In the genomic region with DNA sequence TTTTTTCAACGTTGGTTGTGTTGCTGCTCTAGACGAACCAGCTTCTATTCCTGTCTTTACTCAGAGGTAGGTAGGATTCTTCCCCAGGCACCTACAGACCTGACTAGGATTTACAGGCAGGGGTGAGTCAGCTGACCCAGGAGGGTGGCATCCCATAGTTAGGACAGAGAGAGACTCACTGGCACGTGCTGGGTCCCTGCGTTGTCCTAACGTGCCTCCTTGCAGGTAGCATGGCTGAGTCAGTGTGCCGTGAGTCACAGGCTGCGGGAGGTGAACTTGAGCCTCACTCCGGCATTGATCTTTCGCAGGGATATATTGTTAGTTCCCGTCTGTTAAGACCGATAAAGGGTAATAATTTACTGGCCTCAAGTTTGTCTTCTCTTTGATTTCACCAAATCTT, we compare ENCODE assay signal across 11 cellular contexts.
A peak's percentile ranks its signal among the peaks of the same experiment; 100 is the strongest.
DNase-seq lines count a peak whose midpoint lies in the region; ATAC-seq, FAIRE-seq and TF ChIP-seq lines count a peak whose summit lies in the region.
"Had no signal": no experiment of that assay in that cellular context is flagged by ENCODE, and none has a peak within 500 bp of the region (broad histone marks: within the 10 kb centered on the region; RNA-seq: fewer than 3 reads in every experiment).

No MANE protein-coding gene starts in this region.

- TF ChIP-seq CTCF in A549 (IDR thresholded peaks at IDR 0.05) (no peak), HEK293 (tag by site-specific recombination; IDR thresholded peaks at IDR 0.05) (no peak)

- H3K4me3 ChIP-seq in A549 (no peak overlapping the region), HEK293 (ENCODE audit: low read depth, low read length) (no peak overlapping the region)

- peaks cover 7% of the 10 kb centered on the region for H3K9me3 ChIP-seq in A549
- H3K9me3 ChIP-seq in HEK293 (ENCODE audit: control insufficient read depth, insufficient read depth, low read depth, low read length) = no peaks in the 10 kb centered on the region

- H3K27me3 Mint-ChIP-seq in activated T-helper 2 cell treated with anti-CD3 and anti-CD28 coated beads, Interferon-gamma antibody, Interleukin-2, Interleukin-4, amounts not matched to agents 10 μg/mL and 5 μg/mL and 100 μg/mL, durations not matched to agents 14 hours and 24 hours and 36 hours (ENCODE audit: low read depth) = no peaks in the 10 kb centered on the region

- H3K27ac ChIP-seq in A549 = peak overlapping the region; percentile 88 to 91
- H3K27ac ChIP-seq in HEK293 (ENCODE audit: extremely low read depth, low read depth, low read length) = no peak overlapping the region

- CTCF ChIA-PET in A549 (lab: Yijun Ruan, JAX) = interaction anchor here (0.8 to 2.7 kb wide), 7 partner anchors 13 to 102 kb away, joined by 4 to 11 read pairs (median 5); no protein-coding TSS in a partner anchor
- CTCF ChIA-PET in HEK293 (lab: Yijun Ruan, JAX) = interaction anchor here (0.7 to 1.1 kb wide), 2 partner anchors 21 to 70 kb away, joined by 3 to 4 read pairs; no protein-coding TSS in a partner anchor

- H3K27ac Mint-ChIP-seq in activated T-helper 2 cell treated with anti-CD3 and anti-CD28 coated beads, Interferon-gamma antibody, Interleukin-2, Interleukin-4, amounts not matched to agents 10 μg/mL and 5 μg/mL and 100 μg/mL, durations not matched to agents 14 hours and 24 hours and 36 hours = peak overlapping the region; percentile 68

- POLR2A ChIA-PET in A549 (lab: Yijun Ruan, JAX) (interaction anchor here (0.7 to 2.9 kb wide), 3 partner anchors 24 to 103 kb away, joined by 5 to 12 read pairs (median 6); partner anchors contain the start of gene PFKFB3), HEK293 (lab: Yijun Ruan, JAX) (interaction anchor here (0.6 to 1.5 kb wide), 3 partner anchors 14 to 96 kb away, joined by 3 to 5 read pairs (median 4); partner anchors contain the start of gene PFKFB3)

- H3K36me3 Mint-ChIP-seq in activated T-helper 2 cell treated with anti-CD3 and anti-CD28 coated beads, Interferon-gamma antibody, Interleukin-2, Interleukin-4, amounts not matched to agents 10 μg/mL and 5 μg/mL and 100 μg/mL, durations not matched to agents 14 hours and 24 hours and 36 hours (ENCODE audit: low read depth) = peaks cover 44% of the 10 kb centered on the region

- peak; percentile 99 for FAIRE-seq in A549 (lab: Jason Lieb, UNC)
- FAIRE-seq: D721Med had no signal

- TF ChIP-seq EP300 in A549 (IDR thresholded peaks at IDR 0.05) = peak; percentile 93 to 97; a peak in 4 of 5 replicates

- peak; percentile 34 to 64; a peak in 4 of 5 replicates for TF ChIP-seq RAD21 in A549 (conservative IDR thresholded peaks at IDR 0.05 in 1 of 2, IDR thresholded peaks at IDR 0.05 in 1 of 2)

- ATAC-seq in A549 (peak; percentile 75 to 95), GM19328 (IDR thresholded peaks at IDR 0.05; ENCODE audit: unreplicated experiment) (no peak)

- intact Hi-C loops in activated T-helper 2 cell treated with anti-CD3 and anti-CD28 coated beads, Interferon-gamma antibody, Interleukin-2, Interleukin-4, amounts not matched to agents 10 μg/mL and 5 μg/mL and 100 μg/mL, durations not matched to agents 14 hours and 24 hours and 36 hours (cut with micrococcal nuclease) = loop anchor here (10.0 kb wide), 1 partner anchor 196 kb away; no protein-coding TSS in a partner anchor
- intact Hi-C loops in posterior vena cava (cut with DNase I) = no loop called here

- peaks cover 65% of the 10 kb centered on the region for H3K4me1 Mint-ChIP-seq in activated T-helper 2 cell treated with anti-CD3 and anti-CD28 coated beads, Interferon-gamma antibody, Interleukin-2, Interleukin-4, amounts not matched to agents 10 μg/mL and 5 μg/mL and 100 μg/mL, durations not matched to agents 14 hours and 24 hours and 36 hours (ENCODE audit: low read depth)

- no peak for TF ChIP-seq POLR2A in A549 (IDR thresholded peaks at IDR 0.05; ENCODE audit: low read length)

- peak overlapping the region; percentile 62 for H3K4me2 ChIP-seq in A549

- H3K4me1 ChIP-seq in A549 = peaks cover 71% of the 10 kb centered on the region
- H3K4me1 ChIP-seq in HEK293 (ENCODE audit: control insufficient read depth, insufficient read depth, low read length) = no peaks in the 10 kb centered on the region

- peak overlapping the region; percentile 33 for H3K4me3 Mint-ChIP-seq in activated T-helper 2 cell treated with anti-CD3 and anti-CD28 coated beads, Interferon-gamma antibody, Interleukin-2, Interleukin-4, amounts not matched to agents 10 μg/mL and 5 μg/mL and 100 μg/mL, durations not matched to agents 14 hours and 24 hours and 36 hours (ENCODE audit: low read depth)

- WGBS in A549 (ENCODE audit: missing lambda C conversion rate) = 2% methylated on average over 11 of the region's 11 CpGs

- DNase-seq in A549 (ENCODE audit: low read depth in 1 of 2, low spot score in 1 of 2) = peak; percentile 94 to 95
- no peak for DNase-seq in activated T-helper 2 cell treated with anti-CD3 and anti-CD28 coated beads, Interferon-gamma antibody, Interleukin-2, Interleukin-4, amounts not matched to agents 10 μg/mL and 5 μg/mL and 100 μg/mL, durations not matched to agents 14 hours and 24 hours and 36 hours (ENCODE audit: low spot score)
- DNase-seq in kidney tubule cell (ENCODE audit: low spot score) = peak; percentile 99
- no peak for DNase-seq in NCI-H446 treated with DMSO at 0.1 percent for 48 hours (lab: John Stamatoyannopoulos, UW)
- DNase-seq in SW 1271 (lab: John Stamatoyannopoulos, UW) = no peak
- DNase-seq in posterior vena cava (ENCODE audit: low spot score) = no peak
- DNase-seq: foreskin melanocyte, NCI-H2227 treated with DMSO at 0.1 percent for 48 hours had no signal

- no peaks in the 10 kb centered on the region for H3K36me3 ChIP-seq in HEK293 (ENCODE audit: control insufficient read depth in 2 of 2, insufficient read depth in 1 of 2, low read length in 2 of 2)

- peaks cover 10% of the 10 kb centered on the region for H3K9me3 Mint-ChIP-seq in activated T-helper 2 cell treated with anti-CD3 and anti-CD28 coated beads, Interferon-gamma antibody, Interleukin-2, Interleukin-4, amounts not matched to agents 10 μg/mL and 5 μg/mL and 100 μg/mL, durations not matched to agents 14 hours and 24 hours and 36 hours

TF ChIP-seq in A549, 52 proteins besides CTCF, POLR2A, EP300 and RAD21 (continues in another document):
- TF ChIP-seq SMC3 (IDR thresholded peaks at IDR 0.05) (peak; percentile 57), ELK1 (IDR thresholded peaks at IDR 0.05; ENCODE audit: low read depth, low read length) (no peak), ZSCAN20 (CRISPR knock-in tag; IDR thresholded peaks at IDR 0.05) (no peak), NPAS2 (CRISPR knock-in tag; IDR thresholded peaks at IDR 0.05; ENCODE audit: borderline replicate concordance) (peak; percentile 71; the same call in 1 of the 2 replicates), NR3C1 (IDR thresholded peaks at IDR 0.05) (no peak)
- TF ChIP-seq, protein P1, sequence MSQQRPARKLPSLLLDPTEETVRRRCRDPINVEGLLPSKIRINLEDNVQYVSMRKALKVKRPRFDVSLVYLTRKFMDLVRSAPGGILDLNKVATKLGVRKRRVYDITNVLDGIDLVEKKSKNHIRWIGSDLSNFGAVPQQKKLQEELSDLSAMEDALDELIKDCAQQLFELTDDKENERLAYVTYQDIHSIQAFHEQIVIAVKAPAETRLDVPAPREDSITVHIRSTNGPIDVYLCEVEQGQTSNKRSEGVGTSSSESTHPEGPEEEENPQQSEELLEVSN (IDR thresholded peaks at IDR 0.05; ENCODE audit: borderline replicate concordance, low read depth) = peak; percentile 94

TF ChIP-seq in HEK293, 187 proteins besides CTCF, POLR2A, EP300 and RAD21:
- peak; percentile 79 for TF ChIP-seq ZIC2 (tag by site-specific recombination; IDR thresholded peaks at IDR 0.05)
- peak; percentile 49 for TF ChIP-seq GLIS1 (tag by site-specific recombination; IDR thresholded peaks at IDR 0.05)
- no peak for TF ChIP-seq ZNF184 (tag by site-specific recombination; IDR thresholded peaks at IDR 0.05)
- no peak for TF ChIP-seq SCRT1 (tag by site-specific recombination; IDR thresholded peaks at IDR 0.05; ENCODE audit: borderline replicate concordance)
- TF ChIP-seq ZNF843 (tag by site-specific recombination; IDR thresholded peaks at IDR 0.05) = no peak
- TF ChIP-seq FEZF1 (tag by site-specific recombination; IDR thresholded peaks at IDR 0.05) = no peak
- no peak for TF ChIP-seq ZNF629 (tag by site-specific recombination; IDR thresholded peaks at IDR 0.05)
- no peak for TF ChIP-seq ZNF266 (tag by site-specific recombination; IDR thresholded peaks at IDR 0.05; ENCODE audit: low read depth)
- TF ChIP-seq ZNF670 (tag by site-specific recombination; IDR thresholded peaks at IDR 0.05; ENCODE audit: low read depth) = no peak
- no peak for TF ChIP-seq ZNF785 (tag by site-specific recombination; IDR thresholded peaks at IDR 0.05)

Comparison
In these comparisons a context has a peak if more than half of its experiments do, and no peak if none do; other contexts are left out.
1. DNase-seq: peak in A549 (2 of 2) and kidney tubule cell (single experiment); none in activated T-helper 2 cell treated with anti-CD3 and anti-CD28 coated beads, Interferon-gamma antibody, Interleukin-2, Interleukin-4, amounts not matched to agents 10 μg/mL and 5 μg/mL and 100 μg/mL, durations not matched to agents 14 hours and 24 hours and 36 hours (single experiment), NCI-H446 treated with DMSO at 0.1 percent for 48 hours (single experiment), SW 1271 (0 of 2) and posterior vena cava (single experiment).
2. Of the 5 proteins assayed by ChIP-seq in both HEK293 and A549: peak only in HEK293: none; only in A549: PBX3 and ZNF302; in both: none; in neither: 3.